ENCODE assay signal across 13 cellular contexts in the genomic region with DNA sequence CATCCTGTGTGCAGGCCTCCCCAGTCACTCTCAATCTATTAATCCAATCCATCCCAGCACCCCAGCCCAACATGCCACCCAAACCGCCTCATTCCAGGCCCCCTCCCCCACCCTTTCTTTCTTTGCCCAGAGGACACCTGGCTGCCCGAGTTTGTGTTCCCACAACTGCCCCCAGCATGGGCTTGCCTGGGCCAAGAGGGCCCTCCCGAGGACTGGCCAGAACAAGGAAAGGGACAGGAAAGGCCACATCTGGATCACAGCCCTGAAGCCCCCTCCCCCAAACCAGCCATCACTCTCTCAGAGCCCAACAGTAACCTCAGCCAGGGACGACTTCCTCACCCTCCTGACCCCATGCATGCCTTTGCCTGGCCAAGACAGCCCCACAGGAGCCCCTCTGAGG. TPM values are rescaled to one million over a fixed set of nuclear protein-coding genes. Genes with fewer than 3 reads are reported as not detected.
DNase-seq lines count a peak whose midpoint lies in the region; ATAC-seq and TF ChIP-seq lines count a peak whose summit lies in the region.
"Had no signal": no experiment of that assay in that cellular context is flagged by ENCODE, and none has a peak within 500 bp of the region (broad histone marks: within the 10 kb centered on the region; RNA-seq: fewer than 3 reads in every experiment).

No MANE protein-coding gene starts in this region.

- intact Hi-C loops in ascending aorta (cut with DNase I) (no loop called here), right cardiac atrium (cut with DNase I) (no loop called here)

- H3K4me1 ChIP-seq in ascending aorta (peaks cover 10 to 68% of the 10 kb centered on the region in 2 donors), right cardiac atrium (ENCODE audit: control insufficient read depth, insufficient read depth, low read length) (peaks cover 10% of the 10 kb centered on the region), skeletal muscle tissue (ENCODE audit: control insufficient read depth in 3 of 3, insufficient read depth in 3 of 3, low read length in 3 of 3) (peaks cover 23 to 42% (median 32%) of the 10 kb centered on the region in 3 donors)

- H3K4me3 ChIP-seq in AG10803 (ENCODE audit: low read length) (peak overlapping the region; percentile 83), ascending aorta (peak overlapping the region; percentile 57 to 69), right cardiac atrium (ENCODE audit: low read length) (peak overlapping the region; percentile 53), skeletal muscle tissue (ENCODE audit: low read length in 3 of 3) (peak overlapping the region in 2 of 3 donors; percentile 48 to 49)

- peak overlapping the region; percentile 89 to 91 for H3K27ac ChIP-seq in ascending aorta
- H3K27ac ChIP-seq in right cardiac atrium (ENCODE audit: low read length) = peak overlapping the region; percentile 16
- H3K27ac ChIP-seq in skeletal muscle tissue (ENCODE audit: low read depth, low read length) = peak overlapping the region; percentile 25
- H3K27ac ChIP-seq: KMS-11 had no signal

- H3K9me3 ChIP-seq in ascending aorta (no peaks in the 10 kb centered on the region), right cardiac atrium (ENCODE audit: control insufficient read depth, low read length) (no peaks in the 10 kb centered on the region), skeletal muscle tissue (ENCODE audit: control insufficient read depth in 3 of 3, low read length in 3 of 3) (no peaks in the 10 kb centered on the region)

- no peak for ATAC-seq in right cardiac atrium

- H3K27me3 ChIP-seq in ascending aorta (no peaks in the 10 kb centered on the region), right cardiac atrium (ENCODE audit: control insufficient read depth, insufficient read depth) (no peaks in the 10 kb centered on the region), skeletal muscle tissue (ENCODE audit: control insufficient read depth in 3 of 3, insufficient read depth in 3 of 3, low read length in 3 of 3) (no peaks in the 10 kb centered on the region)

- peak overlapping the region; percentile 23 to 61 (median 57) for H3K9ac ChIP-seq in skeletal muscle tissue (ENCODE audit: low read depth in 1 of 3, low read length in 3 of 3)
- H3K9ac ChIP-seq: KMS-11 had no signal

- no peaks in the 10 kb centered on the region for H3K36me3 ChIP-seq in ascending aorta
- H3K36me3 ChIP-seq in skeletal muscle tissue (ENCODE audit: control insufficient read depth in 3 of 3, insufficient read depth in 3 of 3, low read length in 3 of 3) = peaks cover 0 to 3% (median 0%) of the 10 kb centered on the region in 3 donors

- WGBS in right cardiac atrium = 54% methylated on average over 4 of the region's 4 CpGs

- TF ChIP-seq CTCF in AG10803 (conservative IDR thresholded peaks at IDR 0.05; ENCODE audit: low read length) (no peak), ascending aorta (IDR thresholded peaks at IDR 0.05) (no peak)

- DNase-seq in AG10803 (ENCODE audit: low read depth) (peak; percentile 50), ascending aorta (ENCODE audit: low spot score in 2 of 2) (no peak), right cardiac atrium (peak in 1 of 3 donors; percentile 32), HPDE6-E6E7 (ENCODE audit: extremely low spot score) (no peak), NCI-H774 (lab: John Stamatoyannopoulos, UW) (no peak), NK-92 (lab: John Stamatoyannopoulos, UW; ENCODE audit: unreplicated experiment) (no peak)
- DNase-seq in stimulated activated naive CD4-positive, alpha-beta T cell treated with Interleukin-2 at 50 U/mL for 16 hours (lab: John Stamatoyannopoulos, UW) = no peak
- DNase-seq: CD4-positive, CD25-positive, alpha-beta regulatory T cell; dermis blood vessel endothelial cell; EL; SHP77 had no signal

RNA-seq across cellular contexts. Expression of a gene that starts 1.2 kb away (rescaled TPM):
- total RNA-seq in ascending aorta = 1,334 TPM
- total RNA-seq in right cardiac atrium = 100 to 1,000 TPM; 442 to 647 (median 536) TPM
- polyA plus RNA-seq in right cardiac atrium = 243 TPM
- 73.1 TPM for total RNA-seq in skeletal muscle tissue
- polyA plus RNA-seq: CD4-positive, CD25-positive, alpha-beta regulatory T cell had no signal

Comparison
In these comparisons a context has a peak if more than half of its experiments do, and no peak if none do; other contexts are left out.
1. H3K27ac ChIP-seq: peak in every context shown above with its lines; median percentile 90 in ascending aorta; 25 in skeletal muscle tissue; 16 in right cardiac atrium.